In the genomic region with DNA sequence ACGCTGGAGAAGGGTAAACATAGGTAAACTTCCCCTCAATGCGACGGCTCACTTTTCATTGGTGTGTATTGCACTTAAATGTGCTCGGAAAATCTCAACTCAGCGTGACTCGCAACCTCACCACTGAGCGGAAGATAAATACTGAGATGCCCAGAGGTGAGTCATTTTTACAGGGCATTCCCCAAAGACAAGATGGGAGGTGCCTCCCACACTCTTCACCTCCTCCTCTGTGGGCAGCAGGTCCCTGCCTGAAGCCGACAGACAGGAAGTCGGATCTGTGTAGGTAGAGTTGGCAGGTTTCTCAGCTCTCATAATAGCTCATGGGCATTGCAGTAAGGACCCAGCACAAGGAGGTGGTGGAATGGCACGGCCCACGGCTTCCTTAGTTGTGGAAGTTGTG, we compare ENCODE assay signal across 12 cellular contexts.
A peak's percentile ranks its signal among the peaks of the same experiment; 100 is the strongest.
DNase-seq lines count a peak whose midpoint lies in the region; ATAC-seq and TF ChIP-seq lines count a peak whose summit lies in the region.
"Had no signal": no experiment of that assay in that cellular context is flagged by ENCODE, and none has a peak within 500 bp of the region (broad histone marks: within the 10 kb centered on the region; RNA-seq: fewer than 3 reads in every experiment).

No MANE protein-coding gene starts in this region.

- H3K9me3 Mint-ChIP-seq in memory B cell: peaks cover 6% of the 10 kb centered on the region

- no peaks in the 10 kb centered on the region for H3K4me1 Mint-ChIP-seq in memory B cell

- H3K27ac ChIP-seq in tibial nerve: no peak overlapping the region
- H3K27ac ChIP-seq: suprapubic skin had no signal

- H3K27me3 Mint-ChIP-seq in memory B cell: peaks cover 14% of the 10 kb centered on the region
- H3K27me3 Mint-ChIP-seq: IgD-negative memory B cell had no signal

- H3K4me3 Mint-ChIP-seq in memory B cell: no peak overlapping the region
- H3K4me3 Mint-ChIP-seq: IgD-negative memory B cell had no signal

- DNase-seq in Daoy (ENCODE audit: low read depth) (peak; percentile 84), M059J (ENCODE audit: low read depth) (peak; percentile 93), T1000 (lab: John Stamatoyannopoulos, UW) (peak; percentile 47), memory B cell (ENCODE audit: low spot score in 2 of 2) (no peak), iPS-NIHi11 (ENCODE audit: low spot score) (no peak), NCI-H82 (lab: John Stamatoyannopoulos, UW) (no peak), tibial nerve (ENCODE audit: low spot score in 2 of 2) (no peak)
- DNase-seq: left ventricle myocardium superior, nucleus accumbens, T-helper 9 cell had no signal

- H3K36me3 ChIP-seq in tibial nerve: no peaks in the 10 kb centered on the region
- H3K36me3 ChIP-seq: suprapubic skin had no signal

- TF ChIP-seq POLR2A in tibial nerve (IDR thresholded peaks at IDR 0.05): no peak

- peak; percentile 15 for ATAC-seq in memory B cell (ENCODE audit: low read depth)
- ATAC-seq: left ventricle myocardium superior had no signal

- no peaks in the 10 kb centered on the region for H3K9me3 ChIP-seq in tibial nerve
- H3K9me3 ChIP-seq: suprapubic skin had no signal

- WGBS in tibial nerve, 2 donors: 85 to 87% methylated on average over 11 of the region's 11 CpGs

- H3K4me3 ChIP-seq in tibial nerve: no peak overlapping the region
- H3K4me3 ChIP-seq: suprapubic skin had no signal

- no peaks in the 10 kb centered on the region for H3K36me3 Mint-ChIP-seq in memory B cell
- H3K36me3 Mint-ChIP-seq: IgD-negative memory B cell had no signal

- H3K4me1 ChIP-seq in tibial nerve: no peaks in the 10 kb centered on the region
- H3K4me1 ChIP-seq: suprapubic skin had no signal

- H3K27me3 ChIP-seq in tibial nerve: no peaks in the 10 kb centered on the region
- H3K27me3 ChIP-seq: suprapubic skin had no signal

- TF ChIP-seq EP300 in tibial nerve (IDR thresholded peaks at IDR 0.05): no peak

- no peak for TF ChIP-seq CTCF in tibial nerve (IDR thresholded peaks at IDR 0.05)

- H3K27ac Mint-ChIP-seq in memory B cell: no peak overlapping the region
- H3K27ac Mint-ChIP-seq: IgD-negative memory B cell had no signal

Comparison
In these comparisons a context has a peak if more than half of its experiments do, and no peak if none do; other contexts are left out.
1. DNase-seq: peak in Daoy (single experiment), M059J (single experiment) and T1000 (single experiment); none in memory B cell (0 of 2), iPS-NIHi11 (single experiment), NCI-H82 (single experiment) and tibial nerve (0 of 2).